In genomic region chr11:127485541-127485940, GRCh38 we compare ENCODE assay signal across 25 cellular contexts.
A peak's percentile ranks its signal among the peaks of the same experiment; 100 is the strongest.
DNase-seq lines count a peak whose midpoint lies in the region; ATAC-seq and TF ChIP-seq lines count a peak whose summit lies in the region.
"Had no signal": no experiment of that assay in that cellular context is flagged by ENCODE, and none has a peak within 500 bp of the region (broad histone marks: within the 10 kb centered on the region; RNA-seq: fewer than 3 reads in every experiment).

No MANE protein-coding gene starts in this region.

- H3K27ac Mint-ChIP-seq in GM23338 = no peak overlapping the region
- H3K27ac Mint-ChIP-seq: activated naive CD4-positive, alpha-beta T cell treated with anti-CD3 and anti-CD28 coated beads, Interleukin-2, amount 10 ng/mL, durations not matched to agents 7 days and 5 days; immature natural killer cell; natural killer cell had no signal

- no peak for ATAC-seq in GM23338
- ATAC-seq in activated CD4-positive, CD25-positive, alpha-beta regulatory T cell treated with anti-CD3 and anti-CD28 coated beads, Interleukin-2, amount 50 U/mL, for 24 hours = no peak
- ATAC-seq: natural killer cell, SK-N-SH treated with all-trans-retinoic acid at 6 μM for 48 hours had no signal

- no peaks in the 10 kb centered on the region for H3K4me1 Mint-ChIP-seq in GM23338
- H3K4me1 Mint-ChIP-seq: activated naive CD4-positive, alpha-beta T cell treated with anti-CD3 and anti-CD28 coated beads, Interleukin-2, amount 10 ng/mL, durations not matched to agents 7 days and 5 days; central memory CD8-positive, alpha-beta T cell; immature natural killer cell; natural killer cell had no signal

- no peak overlapping the region for H3K4me3 ChIP-seq in GM23338
- H3K4me3 ChIP-seq: BLaER1 treated with 17β-estradiol and CSF1 and Interleukin-3, amounts not matched to agents 10 nM and 100 nM; right atrium auricular region; spleen; uterus had no signal

- no peaks in the 10 kb centered on the region for H3K27me3 Mint-ChIP-seq in GM23338 (ENCODE audit: insufficient read depth, low read depth, poor library complexity)
- H3K27me3 Mint-ChIP-seq: activated naive CD4-positive, alpha-beta T cell treated with anti-CD3 and anti-CD28 coated beads, Interleukin-2, amount 10 ng/mL, durations not matched to agents 7 days and 5 days; central memory CD8-positive, alpha-beta T cell had no signal

- H2AFZ ChIP-seq in GM23338 = no peak overlapping the region

- peaks cover 4% of the 10 kb centered on the region; the same call in 1 of the 3 replicates for H3K9me3 Mint-ChIP-seq in GM23338
- H3K9me3 Mint-ChIP-seq: activated naive CD4-positive, alpha-beta T cell treated with anti-CD3 and anti-CD28 coated beads, Interleukin-2, amount 10 ng/mL, durations not matched to agents 7 days and 5 days; central memory CD8-positive, alpha-beta T cell had no signal

- no peak overlapping the region for H3K27ac ChIP-seq in GM23338 (ENCODE audit: low read depth)
- H3K27ac ChIP-seq: BLaER1 treated with 17β-estradiol and CSF1 and Interleukin-3, amounts not matched to agents 10 nM and 100 nM; epithelial cell of prostate; right atrium auricular region; spleen; uterus; WERI-Rb-1 had no signal

- no peaks in the 10 kb centered on the region for H3K27me3 ChIP-seq in GM23338 (ENCODE audit: insufficient read depth)
- H3K27me3 ChIP-seq: BLaER1 treated with 17β-estradiol and CSF1 and Interleukin-3, amounts not matched to agents 10 nM and 100 nM; right atrium auricular region; spleen; uterus had no signal

- H3F3A ChIP-seq in GM23338 (replicated peaks; ENCODE audit: low read depth) = no peaks in the 10 kb centered on the region

- H3K4me2 ChIP-seq in GM23338 = no peak overlapping the region
- H3K4me2 ChIP-seq: BLaER1 treated with 17β-estradiol and CSF1 and Interleukin-3, amounts not matched to agents 10 nM and 100 nM had no signal

- in situ Hi-C loops in Caki2 (cut with HindIII; ENCODE audit: low pct_unique_long_range_greater_than_20kb, low sequenced_read_pairs) = no loop called here

- H3K36me3 ChIP-seq in GM23338 (ENCODE audit: insufficient read depth) = no peaks in the 10 kb centered on the region
- H3K36me3 ChIP-seq: BLaER1 treated with 17β-estradiol and CSF1 and Interleukin-3, amounts not matched to agents 10 nM and 100 nM; right atrium auricular region; spleen; uterus; WERI-Rb-1 had no signal

- no peaks in the 10 kb centered on the region for H3K4me1 ChIP-seq in GM23338 (ENCODE audit: insufficient read depth)
- H3K4me1 ChIP-seq: BLaER1 treated with 17β-estradiol and CSF1 and Interleukin-3, amounts not matched to agents 10 nM and 100 nM; right atrium auricular region; spleen; uterus had no signal

- H3K9me2 ChIP-seq in GM23338 (ENCODE audit: insufficient read depth) = 0 out of 2 replicates have a peak, but pooled peaks cover 4% of the 10 kb centered on the region

- H3K4me3 Mint-ChIP-seq in GM23338 = no peak overlapping the region
- H3K4me3 Mint-ChIP-seq: activated naive CD4-positive, alpha-beta T cell treated with anti-CD3 and anti-CD28 coated beads, Interleukin-2, amount 10 ng/mL, durations not matched to agents 7 days and 5 days; central memory CD8-positive, alpha-beta T cell; immature natural killer cell; natural killer cell had no signal

- H3K36me3 Mint-ChIP-seq in GM23338 (ENCODE audit: low read depth) = peaks cover 3% of the 10 kb centered on the region; the same call in 1 of the 3 replicates
- H3K36me3 Mint-ChIP-seq: activated naive CD4-positive, alpha-beta T cell treated with anti-CD3 and anti-CD28 coated beads, Interleukin-2, amount 10 ng/mL, durations not matched to agents 7 days and 5 days; immature natural killer cell; natural killer cell had no signal

- peak; percentile 12 for DNase-seq in Caki2 (ENCODE audit: low read depth)
- peak; percentile 55 for DNase-seq in M059J (ENCODE audit: low read depth)
- peak; percentile 79 for DNase-seq in astrocyte of the hippocampus (ENCODE audit: low read depth, low spot score)
- peak; percentile 33 for DNase-seq in kidney glomerular epithelial cell (lab: John Stamatoyannopoulos, UW)
- no peak for DNase-seq in GM23338 (ENCODE audit: low spot score)
- no peak for DNase-seq in stimulated activated CD8-positive, alpha-beta memory T cell treated with anti-CD3 and anti-CD28 coated beads, Interleukin-4, amount 100 ng/mL, for 48 hours
- no peak for DNase-seq in NAMALWA (ENCODE audit: low spot score)
- DNase-seq: ACHN; activated naive CD4-positive, alpha-beta T cell treated with anti-CD3 and anti-CD28 coated beads, Interleukin-2, amount 10 ng/mL, durations not matched to agents 7 days and 5 days; amygdala; foreskin fibroblast; immature natural killer cell; natural killer cell; NCI-H1694 treated with DMSO at 0.1 percent for 48 hours; spleen; stimulated activated CD4-positive, alpha-beta T cell treated with anti-CD3 and anti-CD28 coated beads, Interleukin-4, amount 100 ng/mL, for 1 hour; stimulated activated naive CD4-positive, alpha-beta T cell; uterus; WERI-Rb-1 had no signal

- TF ChIP-seq CTCF in GM23338 (conservative IDR thresholded peaks at IDR 0.05; ENCODE audit: low read depth in 2 of 2) = no peak

- H4K20me1 ChIP-seq in GM23338 (replicated peaks; ENCODE audit: insufficient read depth) = no peaks in the 10 kb centered on the region
- H4K20me1 ChIP-seq: BLaER1 treated with 17β-estradiol and CSF1 and Interleukin-3, amounts not matched to agents 10 nM and 100 nM had no signal

- H3K79me2 ChIP-seq in GM23338 (replicated peaks; ENCODE audit: insufficient read depth) = no peaks in the 10 kb centered on the region

TF ChIP-seq in GM23338, 12 proteins besides CTCF, POLR2A, EP300 and RAD21 (continues in another document):
- TF ChIP-seq ZNF462 (CRISPR knock-in tag; IDR thresholded peaks at IDR 0.05) (no peak), ZNF114 (CRISPR knock-in tag; IDR thresholded peaks at IDR 0.05) (no peak), STAT1 (IDR thresholded peaks at IDR 0.05; ENCODE audit: unreplicated experiment) (no peak), ETS1 (IDR thresholded peaks at IDR 0.05) (no peak)

Comparison
In these comparisons a context has a peak if more than half of its experiments do, and no peak if none do; other contexts are left out.
1. DNase-seq: peak in Caki2 (single experiment), M059J (single experiment), astrocyte of the hippocampus (single experiment) and kidney glomerular epithelial cell (single experiment); none in GM23338 (single experiment), stimulated activated CD8-positive, alpha-beta memory T cell treated with anti-CD3 and anti-CD28 coated beads, Interleukin-4, amount 100 ng/mL, for 48 hours (single experiment) and NAMALWA (single experiment).